ENCODE assay signal across 9 cellular contexts in the genomic region with DNA sequence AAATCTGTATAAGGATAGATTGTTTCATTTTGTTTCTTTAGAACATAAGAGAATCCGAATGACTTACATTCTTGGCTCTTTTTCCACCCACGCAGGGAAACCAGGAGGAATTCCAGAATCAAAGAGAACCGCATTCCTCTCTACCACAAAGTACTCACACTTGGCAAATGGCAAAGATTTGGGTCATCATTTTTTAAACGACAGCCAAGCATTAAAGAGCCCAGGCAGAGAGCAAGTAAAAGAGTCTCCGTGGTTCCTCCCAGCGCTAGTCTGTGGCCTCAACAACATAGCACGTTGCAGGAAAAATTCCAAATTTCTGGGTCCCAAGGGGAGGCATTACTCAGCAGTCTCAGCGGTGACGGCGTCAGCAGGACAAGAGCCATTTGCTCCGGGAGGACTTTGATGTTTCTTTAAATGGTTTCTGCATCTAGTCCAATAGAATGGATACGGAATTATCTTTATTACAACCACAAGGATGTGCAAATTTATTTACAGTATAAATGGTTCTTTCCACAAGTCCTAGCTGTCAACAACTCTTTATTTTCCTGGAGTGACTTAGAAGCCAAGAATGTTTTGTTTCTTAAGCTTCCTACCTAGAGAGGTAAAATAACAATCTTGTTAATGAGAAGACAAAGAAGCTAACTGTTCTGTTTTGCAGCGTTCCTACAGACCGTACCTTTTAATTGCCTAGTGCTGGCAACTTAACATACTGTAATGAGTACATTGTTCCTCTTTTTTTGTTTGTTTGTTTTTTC.
DNase-seq lines count a peak whose midpoint lies in the region; ATAC-seq and TF ChIP-seq lines count a peak whose summit lies in the region.
"Had no signal": no experiment of that assay in that cellular context is flagged by ENCODE, and none has a peak within 500 bp of the region (broad histone marks: within the 10 kb centered on the region; RNA-seq: fewer than 3 reads in every experiment).

No MANE protein-coding gene starts in this region.

- H3K9me3 ChIP-seq in breast epithelium (no peaks in the 10 kb centered on the region), stomach smooth muscle (ENCODE audit: control insufficient read depth in 2 of 2, low read length in 2 of 2) (no peaks in the 10 kb centered on the region)

- H3K27me3 ChIP-seq in breast epithelium (no peaks in the 10 kb centered on the region), stomach smooth muscle (ENCODE audit: control insufficient read depth in 1 of 2, insufficient read depth in 2 of 2, low read length in 2 of 2) (no peaks in the 10 kb centered on the region)

- no peak for TF ChIP-seq POLR2A in breast epithelium (IDR thresholded peaks at IDR 0.05)

- H3K9ac ChIP-seq in stomach smooth muscle (ENCODE audit: low read length in 2 of 2), result no peak overlapping the region

- DNase-seq in NCI-H2171 treated with DMSO at 0.1 percent for 48 hours (lab: John Stamatoyannopoulos, UW) (peak; percentile 11), NCI-H2171 (lab: John Stamatoyannopoulos, UW) (no peak), breast epithelium (ENCODE audit: low spot score in 2 of 2) (peak; percentile 58 to 86), islet precursor cell (peak; percentile 99)
- DNase-seq: CD4-positive, CD25-positive, alpha-beta regulatory T cell had no signal

- H3K4me3 ChIP-seq in breast epithelium (peak overlapping the region in 2 of 3 donors; percentile 19 to 53), stomach smooth muscle (ENCODE audit: low read length in 2 of 2) (peak overlapping the region; percentile 26 to 47)

- H3K27ac ChIP-seq in breast epithelium, result peak overlapping the region; percentile 55 to 62
- H3K27ac ChIP-seq in stomach smooth muscle (ENCODE audit: low read length), result no peak overlapping the region

- TF ChIP-seq CTCF in breast epithelium (IDR thresholded peaks at IDR 0.05), result no peak

- H3K36me3 ChIP-seq in breast epithelium (no peaks in the 10 kb centered on the region), stomach smooth muscle (ENCODE audit: control insufficient read depth in 2 of 2, insufficient read depth in 2 of 2, low read length in 2 of 2) (no peaks in the 10 kb centered on the region)

- intact Hi-C loops in breast epithelium (cut with DNase I; ENCODE audit: low total_unique reads), result no loop called here

- no peak for ATAC-seq in HG03159 (IDR thresholded peaks at IDR 0.05; ENCODE audit: unreplicated experiment)
- ATAC-seq in GM21786 (IDR thresholded peaks at IDR 0.05; ENCODE audit: unreplicated experiment), result no peak
- ATAC-seq in HG03354 (IDR thresholded peaks at IDR 0.05; ENCODE audit: poor library complexity, severe bottlenecking, unreplicated experiment), result no peak

- H3K4me1 ChIP-seq in breast epithelium (peaks cover 0 to 5% of the 10 kb centered on the region in 2 donors), stomach smooth muscle (ENCODE audit: control insufficient read depth, insufficient read depth, low read length) (no peaks in the 10 kb centered on the region)
